ENCODE assay signal across 11 cellular contexts in the genomic region with DNA sequence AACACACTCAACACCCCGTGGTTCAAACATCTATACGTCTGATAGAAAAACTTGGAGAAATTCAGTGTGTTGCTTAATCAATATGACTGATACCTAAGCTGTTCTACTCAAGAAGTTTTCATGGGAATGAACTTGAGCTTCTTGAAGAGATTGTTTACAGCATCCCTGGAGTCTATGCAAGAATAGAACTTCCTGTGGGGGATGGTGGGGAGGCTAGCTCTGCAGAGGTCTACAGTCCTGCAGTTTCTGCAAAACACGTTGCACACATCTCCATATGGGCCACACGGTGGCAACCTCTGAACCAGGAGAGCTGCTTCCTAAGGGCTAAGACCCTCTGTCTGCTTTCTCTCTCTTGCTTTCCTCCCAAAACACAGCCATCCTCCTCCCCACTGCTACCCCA. TPM values are rescaled to one million over a fixed set of nuclear protein-coding genes. Genes with fewer than 3 reads are reported as not detected.
A peak's percentile ranks its signal among the peaks of the same experiment; 100 is the strongest.
DNase-seq lines count a peak whose midpoint lies in the region; ATAC-seq and TF ChIP-seq lines count a peak whose summit lies in the region.
"Had no signal": no experiment of that assay in that cellular context is flagged by ENCODE, and none has a peak within 500 bp of the region (broad histone marks: within the 10 kb centered on the region; RNA-seq: fewer than 3 reads in every experiment).

No MANE protein-coding gene starts in this region.

- no peaks in the 10 kb centered on the region for H3F3A ChIP-seq in SK-N-SH (replicated peaks; ENCODE audit: insufficient read depth)

- POLR2A ChIA-PET in SK-N-SH (lab: Yijun Ruan, JAX), result interaction anchor here (1.0 kb wide), 1 partner anchor 49 kb away, joined by 5 read pairs; a partner anchor contains a TSS

- CTCF ChIA-PET in SK-N-SH (lab: Yijun Ruan, JAX) (interaction anchor here (0.7 to 5.9 kb wide), 7 partner anchors 10 to 160 kb away, joined by 3 to 46 read pairs (median 4); a partner anchor contains a TSS), Calu3 (lab: Charles Lee) (interaction anchor here (0.5 to 1.0 kb wide), 3 partner anchors 9 to 60 kb away, joined by 3 to 5 read pairs (median 3); no protein-coding TSS in a partner anchor)

- H3K4me3 Mint-ChIP-seq in Calu3 (ENCODE audit: low read depth, unreplicated experiment), result no peak overlapping the region

- no peak overlapping the region for H2BK15ac ChIP-seq in neuronal stem cell (ENCODE audit: low read length)

- TF ChIP-seq CTCF in AG09319 (IDR thresholded peaks at IDR 0.05; ENCODE audit: low read depth, low read length) (peak; percentile 33), SK-N-SH (IDR thresholded peaks at IDR 0.05) (peak; percentile 23; the same call in 1 of the 2 replicates), fibroblast of the aortic adventitia (IDR thresholded peaks at IDR 0.05; ENCODE audit: insufficient read depth, low read length) (peak; percentile 18), Calu3 (IDR thresholded peaks at IDR 0.05; ENCODE audit: unreplicated experiment) (no peak)

- peaks cover 13% of the 10 kb centered on the region for H3K4me1 Mint-ChIP-seq in Calu3 (ENCODE audit: low read depth, unreplicated experiment)

- no peak overlapping the region for H2AK5ac ChIP-seq in neuronal stem cell (ENCODE audit: low read depth, low read length)

- no peak overlapping the region for H4K91ac ChIP-seq in neuronal stem cell (ENCODE audit: low read depth, low read length, poor library complexity)

- DNase-seq in AG09319 (ENCODE audit: extremely low read depth, low read depth) (peak; percentile 37), GM04504 (ENCODE audit: low read depth) (peak; percentile 21), SK-N-SH (no peak), fibroblast of the aortic adventitia (ENCODE audit: low read depth) (peak; percentile 36), NCI-H2081 treated with DMSO at 0.1 percent for 48 hours (lab: John Stamatoyannopoulos, UW) (no peak), neuronal stem cell (ENCODE audit: low spot score) (no peak), Calu3 (no peak)
- DNase-seq: NCI-H2081 had no signal

- no peaks in the 10 kb centered on the region for H3K27me3 ChIP-seq in SK-N-SH (ENCODE audit: insufficient read depth)
- no peaks in the 10 kb centered on the region for H3K27me3 ChIP-seq in neuronal stem cell (ENCODE audit: control insufficient read depth in 3 of 3, insufficient read depth in 3 of 3, low read depth in 1 of 3, low read length in 3 of 3)

- H2BK5ac ChIP-seq in neuronal stem cell (ENCODE audit: low read length), result no peak overlapping the region

- H3K4me1 ChIP-seq in SK-N-SH (ENCODE audit: control insufficient read depth in 1 of 2, insufficient read depth in 2 of 2, low read depth in 1 of 2, low read length in 1 of 2) (peaks cover 0 to 29% of the 10 kb centered on the region in 2 experiments; a peak in 2 of 4 replicates), neuronal stem cell (ENCODE audit: control insufficient read depth in 2 of 2, insufficient read depth in 1 of 2, low read depth in 1 of 2, low read length in 2 of 2) (peaks cover 3 to 16% of the 10 kb centered on the region in 2 donors)

- no peaks in the 10 kb centered on the region for H3K79me1 ChIP-seq in neuronal stem cell (ENCODE audit: low read depth, low read length)

- intact Hi-C loops in Calu3 (cut with micrococcal nuclease; ENCODE audit: unreplicated experiment), result no loop called here

- H3K14ac ChIP-seq in neuronal stem cell (ENCODE audit: low read length), result no peak overlapping the region

- no peak overlapping the region for H4K8ac ChIP-seq in neuronal stem cell (ENCODE audit: low read depth, low read length)

- no peak overlapping the region for H2BK12ac ChIP-seq in neuronal stem cell (ENCODE audit: low read length)

- no peak overlapping the region for H3K27ac Mint-ChIP-seq in Calu3 (ENCODE audit: unreplicated experiment)

- H3K4me2 ChIP-seq in SK-N-SH, result no peak overlapping the region
- H3K4me2 ChIP-seq in neuronal stem cell (ENCODE audit: insufficient read depth, low read length, poor library complexity, severe bottlenecking), result no peak overlapping the region

- 97% methylated on average over 2 of the region's 4 CpGs for WGBS in SK-N-SH (ENCODE audit: low lambda C conversion rate)
- WGBS in neuronal stem cell (ENCODE audit: extremely low coverage in 2 of 2, insufficient read length in 2 of 2, insufficient replicate concordance in 1 of 2), 2 donors, result no CpG with 5 or more reads among the region's 4 CpGs

- no peaks in the 10 kb centered on the region for H3K9me2 ChIP-seq in SK-N-SH

- no peak overlapping the region for H2BK120ac ChIP-seq in neuronal stem cell (ENCODE audit: low read depth, low read length)

- H4K20me1 ChIP-seq in SK-N-SH (ENCODE audit: insufficient read depth), result no peaks in the 10 kb centered on the region

- H3K27me3 Mint-ChIP-seq in Calu3 (ENCODE audit: unreplicated experiment), result no peaks in the 10 kb centered on the region

- H3K9ac ChIP-seq in SK-N-SH (no peak overlapping the region), neuronal stem cell (ENCODE audit: low read depth, low read length, poor library complexity) (no peak overlapping the region)

- H3K18ac ChIP-seq in neuronal stem cell (ENCODE audit: low read length), result no peak overlapping the region

- H3K36me3 Mint-ChIP-seq in Calu3 (ENCODE audit: insufficient read depth, unreplicated experiment), result peaks cover 4% of the 10 kb centered on the region

- no TSS peak for BruUV-seq in Calu3 (replicated peaks; lab: Mats Ljungman, UMichigan)

- H3K79me2 ChIP-seq in SK-N-SH (ENCODE audit: insufficient read depth), result no peaks in the 10 kb centered on the region

- TF ChIP-seq EP300 in SK-N-SH (IDR thresholded peaks at IDR 0.05; ENCODE audit: borderline replicate concordance in 1 of 2, low read depth in 1 of 2, low read length in 1 of 2), result no peak

- no peak for ATAC-seq in HG03097 (IDR thresholded peaks at IDR 0.05; ENCODE audit: low FRiP score, unreplicated experiment)

- H3K36me3 ChIP-seq in SK-N-SH (replicated peaks in 1 of 2; ENCODE audit: control insufficient read depth in 1 of 2, insufficient read depth in 2 of 2, low read length in 1 of 2) (peaks cover 4 to 6% of the 10 kb centered on the region in 2 experiments), neuronal stem cell (replicated peaks in 1 of 2; ENCODE audit: control insufficient read depth in 2 of 2, insufficient read depth in 2 of 2, low read length in 2 of 2) (peaks cover 11 to 45% of the 10 kb centered on the region in 2 donors)

- H3K4me3 ChIP-seq in SK-N-SH (ENCODE audit: low read depth in 2 of 2, low read length in 1 of 2) (no peak overlapping the region), fibroblast of the aortic adventitia (ENCODE audit: low read depth, low read length) (no peak overlapping the region), neuronal stem cell (ENCODE audit: low read length in 2 of 2) (no peak overlapping the region)
- H3K4me3 ChIP-seq: skin epidermis, thoracic aorta had no signal

- no peak overlapping the region for H3K4ac ChIP-seq in neuronal stem cell (ENCODE audit: low read length)

- no peak overlapping the region for H2AFZ ChIP-seq in SK-N-SH (ENCODE audit: low read depth)
- H2AFZ ChIP-seq in neuronal stem cell (ENCODE audit: low read length), result no peak overlapping the region

- no peak overlapping the region for H3K27ac ChIP-seq in SK-N-SH (ENCODE audit: low read depth in 2 of 2, low read length in 1 of 2)
- no peak overlapping the region for H3K27ac ChIP-seq in neuronal stem cell (replicated peaks; ENCODE audit: low read length)
- H3K27ac ChIP-seq: thoracic aorta had no signal

- H3K23ac ChIP-seq in neuronal stem cell (ENCODE audit: low read depth, low read length, poor library complexity), result no peak overlapping the region

- H3K9me3 ChIP-seq in SK-N-SH, result no peaks in the 10 kb centered on the region
- H3K9me3 ChIP-seq in neuronal stem cell (replicated peaks in 1 of 2; ENCODE audit: control insufficient read depth in 2 of 2, insufficient read depth in 1 of 2, low read depth in 1 of 2, low read length in 2 of 2), result no peaks in the 10 kb centered on the region
- H3K9me3 ChIP-seq: thoracic aorta had no signal

- no peak; the same call in 1 of the 2 replicates for TF ChIP-seq RAD21 in SK-N-SH (IDR thresholded peaks at IDR 0.05; ENCODE audit: low read length)

- no peaks in the 10 kb centered on the region for H3K9me3 Mint-ChIP-seq in Calu3 (ENCODE audit: low read depth, unreplicated experiment)

TF ChIP-seq in SK-N-SH, 30 proteins besides CTCF, POLR2A, EP300 and RAD21 (continues in another document):
- TF ChIP-seq, protein P1, sequence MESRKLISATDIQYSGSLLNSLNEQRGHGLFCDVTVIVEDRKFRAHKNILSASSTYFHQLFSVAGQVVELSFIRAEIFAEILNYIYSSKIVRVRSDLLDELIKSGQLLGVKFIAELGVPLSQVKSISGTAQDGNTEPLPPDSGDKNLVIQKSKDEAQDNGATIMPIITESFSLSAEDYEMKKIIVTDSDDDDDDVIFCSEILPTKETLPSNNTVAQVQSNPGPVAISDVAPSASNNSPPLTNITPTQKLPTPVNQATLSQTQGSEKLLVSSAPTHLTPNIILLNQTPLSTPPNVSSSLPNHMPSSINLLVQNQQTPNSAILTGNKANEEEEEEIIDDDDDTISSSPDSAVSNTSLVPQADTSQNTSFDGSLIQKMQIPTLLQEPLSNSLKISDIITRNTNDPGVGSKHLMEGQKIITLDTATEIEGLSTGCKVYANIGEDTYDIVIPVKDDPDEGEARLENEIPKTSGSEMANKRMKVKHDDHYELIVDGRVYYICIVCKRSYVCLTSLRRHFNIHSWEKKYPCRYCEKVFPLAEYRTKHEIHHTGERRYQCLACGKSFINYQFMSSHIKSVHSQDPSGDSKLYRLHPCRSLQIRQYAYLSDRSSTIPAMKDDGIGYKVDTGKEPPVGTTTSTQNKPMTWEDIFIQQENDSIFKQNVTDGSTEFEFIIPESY (IDR thresholded peaks at IDR 0.05; ENCODE audit: borderline replicate concordance, low read depth), result no peak
- TF ChIP-seq RFX5 (IDR thresholded peaks at IDR 0.05; ENCODE audit: low read length) (no peak), SIN3A (IDR thresholded peaks at IDR 0.05; ENCODE audit: borderline replicate concordance, low read depth, low read length) (no peak), RXRA (IDR thresholded peaks at IDR 0.05; ENCODE audit: borderline replicate concordance, low read depth) (no peak), JUND (IDR thresholded peaks at IDR 0.05) (no peak), SMC3 (IDR thresholded peaks at IDR 0.05; ENCODE audit: low read depth, low read length) (no peak)

RNA-seq across cellular contexts. Expression of a gene that starts 32.7 kb away (rescaled TPM):
- 5.8 and 6.5 TPM in 2 replicates for polyA plus RNA-seq in SK-N-SH (2012; rRNA removed)
- polyA plus RNA-seq in SK-N-SH (2012; cell fraction: cytosol; rRNA removed), result 4.0 and 5.4 TPM in 2 replicates
- polyA plus RNA-seq in SK-N-SH (2012; cell fraction: nucleus; rRNA removed), result 6.0 and 6.1 TPM in 2 replicates
- total RNA-seq in fibroblast of the aortic adventitia (ENCODE audit: low replicate concordance), result 5.1 and 7.7 TPM in 2 replicates
- polyA plus RNA-seq in neuronal stem cell (2013, experiment 1 of 2), result 8.9 TPM
- 8.3 TPM for polyA plus RNA-seq in neuronal stem cell (2013, experiment 2 of 2)
- 10.4 and 10.9 TPM in 2 replicates for total RNA-seq in Calu3 (2022)

RNA-seq across cellular contexts. Expression of a gene that starts 48.8 kb away (rescaled TPM):
- polyA plus RNA-seq in SK-N-SH (2012; rRNA removed), result 2,393 and 3,548 TPM in 2 replicates
- 2,837 and 3,167 TPM in 2 replicates for polyA plus RNA-seq in SK-N-SH (2012; cell fraction: cytosol; rRNA removed)
- polyA plus RNA-seq in SK-N-SH (2012; cell fraction: nucleus; rRNA removed), result 1,325 and 1,532 TPM in 2 replicates
- total RNA-seq in fibroblast of the aortic adventitia (ENCODE audit: low replicate concordance) (778 and 1,853 TPM in 2 replicates), Calu3 (2022) (789 and 828 TPM in 2 replicates)
- 2,893 TPM for polyA plus RNA-seq in neuronal stem cell (2013, experiment 1 of 2)
- 2,832 TPM for polyA plus RNA-seq in neuronal stem cell (2013, experiment 2 of 2)

Comparison
In these comparisons a context has a peak if more than half of its experiments do, and no peak if none do; other contexts are left out.
1. DNase-seq: peak in AG09319 (single experiment), GM04504 (single experiment) and fibroblast of the aortic adventitia (single experiment); none in SK-N-SH (single experiment), NCI-H2081 treated with DMSO at 0.1 percent for 48 hours (single experiment), neuronal stem cell (single experiment) and Calu3 (single experiment).